In the genomic region with DNA sequence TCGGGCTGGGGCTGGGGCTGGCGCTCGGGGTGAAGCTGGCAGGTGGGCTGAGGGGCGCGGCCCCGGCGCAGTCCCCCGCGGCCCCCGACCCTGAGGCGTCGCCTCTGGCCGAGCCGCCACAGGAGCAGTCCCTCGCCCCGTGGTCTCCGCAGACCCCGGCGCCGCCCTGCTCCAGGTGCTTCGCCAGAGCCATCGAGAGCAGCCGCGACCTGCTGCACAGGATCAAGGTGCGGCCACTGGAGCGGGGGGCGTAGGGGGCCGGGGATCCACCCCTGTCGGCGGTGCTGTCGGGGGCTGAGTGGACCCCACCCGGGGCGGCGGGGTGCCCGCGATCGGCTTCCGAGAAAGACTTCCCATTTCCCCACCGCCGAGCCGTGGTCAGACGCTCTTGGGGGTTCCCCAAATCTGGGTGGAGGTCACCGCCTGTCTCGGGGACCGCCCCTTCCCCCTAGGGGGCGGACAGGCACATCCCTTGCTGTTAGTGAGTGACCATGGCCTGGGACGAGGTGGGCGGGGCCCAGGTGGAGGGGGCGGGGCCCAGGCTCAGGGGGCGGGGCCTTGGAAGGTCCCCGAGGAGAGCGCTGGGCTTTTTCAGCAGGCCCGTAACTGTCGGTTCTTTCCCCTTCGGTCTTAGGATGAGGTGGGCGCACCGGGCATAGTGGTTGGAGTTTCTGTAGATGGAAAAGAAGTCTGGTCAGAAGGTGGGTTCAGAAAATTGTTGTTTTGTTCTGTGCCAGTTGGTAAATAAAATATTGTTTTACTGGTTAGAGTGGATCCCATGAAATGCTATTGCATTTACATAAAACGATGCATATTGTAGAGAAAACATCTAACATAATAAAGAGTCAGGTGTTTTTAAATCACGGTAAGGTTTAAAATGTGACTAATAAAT, we compare ENCODE assay signal across 8 cellular contexts.
DNase-seq lines count a peak whose midpoint lies in the region; ATAC-seq lines count a peak whose summit lies in the region.

No MANE protein-coding gene starts in this region.

- peak; percentile 78 to 84 for DNase-seq in AML-193 (lab: John Stamatoyannopoulos, UW)
- DNase-seq in NCI-H774 (lab: John Stamatoyannopoulos, UW): peak; percentile 45
- peak; percentile 99 for DNase-seq in activated CD8-positive, alpha-beta memory T cell treated with anti-CD3 and anti-CD28 coated beads for 24 hours
- DNase-seq in effector CD8-positive, alpha-beta T cell (lab: John Stamatoyannopoulos, UW): peak; percentile 73
- peak; percentile 91 for DNase-seq in medulla oblongata (ENCODE audit: extremely low spot score)
- DNase-seq in stimulated activated CD4-positive, alpha-beta T cell treated with anti-CD3 and anti-CD28 coated beads, TNF-alpha, amount 100 ng/mL, for 48 hours (ENCODE audit: low read depth in 3 of 3): peak; percentile 27 to 80 (median 67)

- ATAC-seq in GM19025 (IDR thresholded peaks at IDR 0.05; ENCODE audit: low read depth, unreplicated experiment): peak; percentile 85
- ATAC-seq in HG03342 (IDR thresholded peaks at IDR 0.05; ENCODE audit: unreplicated experiment): peak; percentile 75

Comparison
In these comparisons a context has a peak if more than half of its experiments do, and no peak if none do; other contexts are left out.
1. Peak in every context shown above with its lines: DNase-seq and ATAC-seq.
2. DNase-seq: peak in every context shown above with its lines; median percentile 99 in activated CD8-positive, alpha-beta memory T cell treated with anti-CD3 and anti-CD28 coated beads for 24 hours; 91 in medulla oblongata; 81 in AML-193; 73 in effector CD8-positive, alpha-beta T cell; 67 in stimulated activated CD4-positive, alpha-beta T cell treated with anti-CD3 and anti-CD28 coated beads, TNF-alpha, amount 100 ng/mL, for 48 hours; 45 in NCI-H774.